9 cellular contexts compared by ENCODE assay signal in genomic region chr7:143240323-143241168, GRCh38. TPM values are rescaled to one million over a fixed set of nuclear protein-coding genes. Genes with fewer than 3 reads are reported as not detected.
DNase-seq lines count a peak whose midpoint lies in the region; ATAC-seq and TF ChIP-seq lines count a peak whose summit lies in the region.
"Had no signal": no experiment of that assay in that cellular context is flagged by ENCODE, and none has a peak within 500 bp of the region (broad histone marks: within the 10 kb centered on the region; RNA-seq: fewer than 3 reads in every experiment).

No MANE protein-coding gene starts in this region.

- H3K27me3 ChIP-seq in H7 (ENCODE audit: control insufficient read depth, insufficient read depth, low read length) (no peaks in the 10 kb centered on the region), MG63 (no peaks in the 10 kb centered on the region), prostate gland (replicated peaks; ENCODE audit: insufficient read depth) (no peaks in the 10 kb centered on the region)

- peaks cover 53% of the 10 kb centered on the region for H3K4me1 Mint-ChIP-seq in activated naive CD4-positive, alpha-beta T cell treated with anti-CD3 and anti-CD28 coated beads, Interleukin-2, amount 10 ng/mL, durations not matched to agents 7 days and 5 days

- peak; percentile 65 to 90 (median 88) for TF ChIP-seq CTCF in prostate gland (IDR thresholded peaks at IDR 0.05)

- TF ChIP-seq POLR2A in prostate gland (IDR thresholded peaks at IDR 0.05) = no peak

- CTCF ChIA-PET in activated naive CD4-positive, alpha-beta T cell treated with anti-CD3 and anti-CD28 coated beads, Interleukin-2, amount 10 ng/mL, durations not matched to agents 7 days and 5 days (lab: Charles Lee) = interaction anchor here (0.6 to 6.9 kb wide), 50 partner anchors 8 to 1502 kb away, joined by 3 to 185 read pairs (median 6); partner anchors contain the start of genes CASP2, CLCN1, EPHA1 and GSTK1

- intact Hi-C loops in Right ventricle myocardium superior (cut with DNase I) = loop anchor here (2.0 to 5.0 kb wide), 2 partner anchors 66 to 167 kb away; partner anchors contain the start of gene EPHA1
- intact Hi-C loops in prostate gland (cut with DNase I) = loop anchor here (5.0 kb wide), 1 partner anchor 177 kb away; no protein-coding TSS in a partner anchor

- H3K27ac Mint-ChIP-seq in activated naive CD4-positive, alpha-beta T cell treated with anti-CD3 and anti-CD28 coated beads, Interleukin-2, amount 10 ng/mL, durations not matched to agents 7 days and 5 days = peak overlapping the region; percentile 1
- H3K27ac Mint-ChIP-seq: stimulated activated naive CD8-positive, alpha-beta T cell treated with anti-CD3 and anti-CD28 coated beads, Interleukin-15, Interleukin-2, amounts not matched to agents 100 ng/mL and 50 ng/mL, for 24 hours had no signal

- peaks cover 24% of the 10 kb centered on the region for H3K36me3 Mint-ChIP-seq in activated naive CD4-positive, alpha-beta T cell treated with anti-CD3 and anti-CD28 coated beads, Interleukin-2, amount 10 ng/mL, durations not matched to agents 7 days and 5 days

- no peak overlapping the region for H3K27ac ChIP-seq in prostate gland

- H3K9me3 ChIP-seq in MG63 (peaks cover under 1% of the 10 kb centered on the region), prostate gland (no peaks in the 10 kb centered on the region)

- ATAC-seq in Right ventricle myocardium superior (ENCODE audit: poor library complexity) = peak; percentile 94

- WGBS in prostate gland = 12% methylated on average over 8 of the region's 8 CpGs

- H3K4me1 ChIP-seq in prostate gland (replicated peaks) = no peaks in the 10 kb centered on the region

- no peak overlapping the region for H3K4me3 ChIP-seq in H7 (ENCODE audit: insufficient read depth, low read depth, low read length)
- H3K4me3 ChIP-seq in MG63 = no peak overlapping the region
- no peak overlapping the region for H3K4me3 ChIP-seq in prostate gland

- peaks cover 28% of the 10 kb centered on the region for H3K9me3 Mint-ChIP-seq in activated naive CD4-positive, alpha-beta T cell treated with anti-CD3 and anti-CD28 coated beads, Interleukin-2, amount 10 ng/mL, durations not matched to agents 7 days and 5 days

- no peak overlapping the region for H3K4me3 Mint-ChIP-seq in activated naive CD4-positive, alpha-beta T cell treated with anti-CD3 and anti-CD28 coated beads, Interleukin-2, amount 10 ng/mL, durations not matched to agents 7 days and 5 days
- H3K4me3 Mint-ChIP-seq: stimulated activated naive CD8-positive, alpha-beta T cell treated with anti-CD3 and anti-CD28 coated beads, Interleukin-15, Interleukin-2, amounts not matched to agents 100 ng/mL and 50 ng/mL, for 24 hours had no signal

- H3K36me3 ChIP-seq in H7 (replicated peaks; ENCODE audit: control insufficient read depth, insufficient read depth, low read length) (no peaks in the 10 kb centered on the region), MG63 (no peaks in the 10 kb centered on the region), prostate gland (no peaks in the 10 kb centered on the region)

- peak; percentile 70 for DNase-seq in GM03348 (ENCODE audit: low spot score)
- peak; percentile 54 for DNase-seq in H7
- peak; percentile 32 for DNase-seq in MG63
- DNase-seq in SIG-M5 treated with dmso at 0.1 percent for 504 hours (lab: John Stamatoyannopoulos, UW; ENCODE audit: unreplicated experiment) = peak; percentile 86
- DNase-seq in activated naive CD4-positive, alpha-beta T cell treated with anti-CD3 and anti-CD28 coated beads, Interleukin-2, amount 10 ng/mL, durations not matched to agents 7 days and 5 days = peak; percentile 82
- peak; percentile 60 for DNase-seq in Right ventricle myocardium superior
- DNase-seq in prostate gland (ENCODE audit: low spot score) = peak; percentile 74
- DNase-seq in 8988T = no peak

- peaks cover 14% of the 10 kb centered on the region for H3K27me3 Mint-ChIP-seq in activated naive CD4-positive, alpha-beta T cell treated with anti-CD3 and anti-CD28 coated beads, Interleukin-2, amount 10 ng/mL, durations not matched to agents 7 days and 5 days

RNA-seq across cellular contexts. Expression of gene TAS2R40, which starts 18.7 kb away (rescaled TPM):
- not detected in 2 replicates for total RNA-seq in H7 (2014; rRNA removed; shearing (Covaris generic))
- not detected in 2 replicates for total RNA-seq in MG63 (2014; rRNA removed; shearing (Covaris generic); ENCODE audit: low replicate concordance)
- not detected for total RNA-seq in Right ventricle myocardium superior
- not detected for total RNA-seq in prostate gland

RNA-seq across cellular contexts. Expression of gene GSTK1, which starts 22.7 kb away (rescaled TPM):
- 51.8 and 51.9 TPM in 2 replicates for total RNA-seq in H7 (2014; rRNA removed; shearing (Covaris generic))
- total RNA-seq in MG63 (2014; rRNA removed; shearing (Covaris generic); ENCODE audit: low replicate concordance) = 47.3 and 57.5 TPM in 2 replicates
- total RNA-seq in Right ventricle myocardium superior = 276 TPM
- 100 to 1,000 TPM; 134 to 153 TPM for total RNA-seq in prostate gland

RNA-seq across cellular contexts. Expression of gene TMEM139, which starts 44.2 kb away (rescaled TPM):
- total RNA-seq in H7 (2014; rRNA removed; shearing (Covaris generic)) = 1.2 and 2.5 TPM in 2 replicates
- total RNA-seq in MG63 (2014; rRNA removed; shearing (Covaris generic); ENCODE audit: low replicate concordance) = not detected in 2 replicates
- total RNA-seq in Right ventricle myocardium superior (16.1 TPM), prostate gland (1 to 10 TPM in 1 of 2 donors, under 1 TPM in 1; 0.51 to 7.7 TPM)

RNA-seq across cellular contexts. Expression of gene CASP2, which starts 47.6 kb away (rescaled TPM):
- 12.2 and 13.1 TPM in 2 replicates for total RNA-seq in H7 (2014; rRNA removed; shearing (Covaris generic))
- total RNA-seq in MG63 (2014; rRNA removed; shearing (Covaris generic); ENCODE audit: low replicate concordance) = 4.7 and 5.8 TPM in 2 replicates
- total RNA-seq in Right ventricle myocardium superior (11.1 TPM), prostate gland (10 to 100 TPM; 19.6 to 20.2 TPM)

RNA-seq across cellular contexts. Expression of gene TAS2R39, which starts 57.3 kb away (rescaled TPM):
- not detected in 2 replicates for total RNA-seq in H7 (2014; rRNA removed; shearing (Covaris generic))
- not detected in 2 replicates for total RNA-seq in MG63 (2014; rRNA removed; shearing (Covaris generic); ENCODE audit: low replicate concordance)
- total RNA-seq in Right ventricle myocardium superior (not detected), prostate gland (not detected)
